Comparison of ENCODE assay signal across 10 cellular contexts in the genomic region with DNA sequence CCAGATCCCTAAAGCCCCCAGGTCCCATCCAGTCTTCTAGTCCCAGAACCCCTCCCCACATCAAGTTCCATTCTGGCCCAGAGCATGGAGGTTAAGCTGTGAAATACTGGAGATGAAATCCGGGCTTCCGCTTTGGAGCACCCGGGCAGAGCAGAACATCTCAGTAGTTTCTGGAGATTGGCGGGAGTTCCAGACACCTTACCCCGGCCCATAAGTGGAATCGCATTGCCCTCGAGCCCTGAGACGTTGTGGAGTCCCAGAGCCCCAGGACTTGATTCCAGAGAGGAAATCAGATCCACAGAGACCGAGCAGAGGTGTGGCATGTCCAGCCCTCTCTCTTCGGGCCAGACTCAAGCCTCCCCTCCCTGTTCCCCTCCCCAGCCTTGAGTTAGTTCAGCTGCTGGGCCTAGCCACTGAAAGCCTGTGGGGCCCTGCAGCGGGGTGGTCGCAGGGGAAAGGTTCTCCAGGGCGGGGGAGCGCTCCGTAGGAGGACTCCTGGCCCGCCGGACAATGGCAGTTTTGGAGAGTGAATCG. TPM values are rescaled to one million over a fixed set of nuclear protein-coding genes. Genes with fewer than 3 reads are reported as not detected.
DNase-seq lines count a peak whose midpoint lies in the region; TF ChIP-seq lines count a peak whose summit lies in the region.
"Had no signal": no experiment of that assay in that cellular context is flagged by ENCODE, and none has a peak within 500 bp of the region (broad histone marks: within the 10 kb centered on the region; RNA-seq: fewer than 3 reads in every experiment).

No MANE protein-coding gene starts in this region.

- no peaks in the 10 kb centered on the region for H3K36me3 ChIP-seq in HUES48 (ENCODE audit: control insufficient read depth, insufficient read depth, low read length)

- no peaks in the 10 kb centered on the region for H3K36me3 Mint-ChIP-seq in activated naive CD8-positive, alpha-beta T cell treated with anti-CD3 and anti-CD28 coated beads for 36 hours
- H3K36me3 Mint-ChIP-seq in neural crest cell (ENCODE audit: low read depth), result peaks cover 2% of the 10 kb centered on the region

- peak; percentile 19 for TF ChIP-seq CTCF in neural crest cell (conservative IDR thresholded peaks at IDR 0.05)

- peaks cover 27% of the 10 kb centered on the region for H3K4me1 ChIP-seq in HUES48 (ENCODE audit: control insufficient read depth, insufficient read depth, low read length)

- peaks cover 100% of the 10 kb centered on the region for H3K27me3 ChIP-seq in HUES48 (ENCODE audit: control insufficient read depth, insufficient read depth, low read length)

- H3K27ac ChIP-seq in HUES48 (ENCODE audit: low read depth, low read length), result peak overlapping the region; percentile 30

- peak in 2 of 3 experiments; percentile 42 to 59 for DNase-seq in NCI-H1417 (lab: John Stamatoyannopoulos, UW)
- no peak for DNase-seq in NCI-H1417 treated with DMSO at 0.1 percent for 48 hours (lab: John Stamatoyannopoulos, UW)
- no peak for DNase-seq in activated naive CD8-positive, alpha-beta T cell treated with anti-CD3 and anti-CD28 coated beads for 36 hours
- DNase-seq in neural crest cell (ENCODE audit: low read depth, low spot score), result no peak
- no peak for DNase-seq in stimulated activated CD8-positive, alpha-beta memory T cell treated with anti-CD3 and anti-CD28 coated beads, Interleukin-4, amount 100 ng/mL, for 48 hours
- no peak for DNase-seq in kidney glomerular epithelial cell (lab: John Stamatoyannopoulos, UW)
- no peak for DNase-seq in hypothalamus (lab: John Stamatoyannopoulos, UW)
- DNase-seq: activated CD4-positive, alpha-beta T cell treated with anti-CD3 and anti-CD28 coated beads, Interleukin-2, amount 50 U/mL, for 4 hours; NCI-H226 had no signal

- H3K27ac Mint-ChIP-seq in activated naive CD8-positive, alpha-beta T cell treated with anti-CD3 and anti-CD28 coated beads for 36 hours, result no peak overlapping the region
- peak overlapping the region; percentile 83 for H3K27ac Mint-ChIP-seq in neural crest cell (ENCODE audit: unreplicated experiment)

- peak overlapping the region; percentile 58 for H3K4me3 ChIP-seq in HUES48 (ENCODE audit: low read depth, low read length)

- no peaks in the 10 kb centered on the region for H3K9me3 ChIP-seq in HUES48 (ENCODE audit: control insufficient read depth, insufficient read depth, low read length)

- no peaks in the 10 kb centered on the region for H3K9me3 Mint-ChIP-seq in activated naive CD8-positive, alpha-beta T cell treated with anti-CD3 and anti-CD28 coated beads for 36 hours
- no peaks in the 10 kb centered on the region for H3K9me3 Mint-ChIP-seq in neural crest cell

- peak overlapping the region; percentile 72 for H3K4me3 Mint-ChIP-seq in activated naive CD8-positive, alpha-beta T cell treated with anti-CD3 and anti-CD28 coated beads for 36 hours
- peak overlapping the region; percentile 90 for H3K4me3 Mint-ChIP-seq in neural crest cell

- no peak overlapping the region for H3K9ac ChIP-seq in HUES48 (ENCODE audit: low read depth, low read length)

- peaks cover 97% of the 10 kb centered on the region for H3K27me3 Mint-ChIP-seq in activated naive CD8-positive, alpha-beta T cell treated with anti-CD3 and anti-CD28 coated beads for 36 hours
- H3K27me3 Mint-ChIP-seq in neural crest cell (ENCODE audit: low read depth), result peaks cover 96% of the 10 kb centered on the region

- peaks cover 32% of the 10 kb centered on the region for H3K4me1 Mint-ChIP-seq in activated naive CD8-positive, alpha-beta T cell treated with anti-CD3 and anti-CD28 coated beads for 36 hours
- peaks cover 55% of the 10 kb centered on the region for H3K4me1 Mint-ChIP-seq in neural crest cell

RNA-seq across cellular contexts. Expression of a gene that starts 0.9 kb away (rescaled TPM):
- total RNA-seq in activated naive CD8-positive, alpha-beta T cell treated with anti-CD3 and anti-CD28 coated beads for 36 hours, result 1 to 10 TPM; 2.2 to 2.4 TPM
- 18.1 and 19.5 TPM in 2 replicates for total RNA-seq in neural crest cell

Comparison
In these comparisons a context has a peak if more than half of its experiments do, and no peak if none do; other contexts are left out.
1. DNase-seq: peak in NCI-H1417 (2 of 3); none in NCI-H1417 treated with DMSO at 0.1 percent for 48 hours (single experiment), activated naive CD8-positive, alpha-beta T cell treated with anti-CD3 and anti-CD28 coated beads for 36 hours (single experiment), neural crest cell (single experiment), stimulated activated CD8-positive, alpha-beta memory T cell treated with anti-CD3 and anti-CD28 coated beads, Interleukin-4, amount 100 ng/mL, for 48 hours (single experiment), kidney glomerular epithelial cell (single experiment) and hypothalamus (0 of 51).